Comparison of ENCODE assay signal across 7 cellular contexts in genomic region chr7:154953006-154953684, GRCh38. TPM values are rescaled to one million over a fixed set of nuclear protein-coding genes. Genes with fewer than 3 reads are reported as not detected.
DNase-seq lines count a peak whose midpoint lies in the region; TF ChIP-seq lines count a peak whose summit lies in the region.

No MANE protein-coding gene starts in this region.

- H3K36me3 ChIP-seq in MM.1S (replicated peaks; ENCODE audit: insufficient read depth, low read length) (peaks cover 22% of the 10 kb centered on the region), neural progenitor cell (peaks cover 19% of the 10 kb centered on the region), tibial nerve (peaks cover 0 to 92% (median 7%) of the 10 kb centered on the region in 3 donors)

- peaks cover 2% of the 10 kb centered on the region for H3K4me1 Mint-ChIP-seq in neural progenitor cell

- H2AFZ ChIP-seq in MM.1S (ENCODE audit: low read length) = no peak overlapping the region
- no peak overlapping the region for H2AFZ ChIP-seq in neural progenitor cell (replicated peaks)

- H3K27ac ChIP-seq in MM.1S (ENCODE audit: low read length) (no peak overlapping the region), neural progenitor cell (no peak overlapping the region), tibial nerve (no peak overlapping the region)

- H3K4me1 ChIP-seq in MM.1S (ENCODE audit: low read length) = no peaks in the 10 kb centered on the region
- H3K4me1 ChIP-seq in neural progenitor cell = no peaks in the 10 kb centered on the region
- no peaks in the 10 kb centered on the region for H3K4me1 ChIP-seq in tibial nerve

- no peaks in the 10 kb centered on the region for H3K9me2 ChIP-seq in MM.1S (replicated peaks; ENCODE audit: insufficient read depth, low read length)

- DNase-seq in MM.1S (peak; percentile 58), epithelial cell of esophagus (ENCODE audit: low read depth) (peak; percentile 63), neural progenitor cell (ENCODE audit: low spot score) (peak; percentile 82), tibial nerve (ENCODE audit: low spot score in 2 of 2) (peak in 1 of 2 donors; percentile 45), HPDE6-E6E7 (ENCODE audit: extremely low spot score) (no peak)
- DNase-seq in activated CD4-positive, alpha-beta T cell treated with anti-CD3 and anti-CD28 coated beads, Interleukin-2, amount 50 U/mL, for 4 hours = peak; percentile 73 to 74

- H4K20me1 ChIP-seq in MM.1S (ENCODE audit: insufficient read depth, low read length) (no peaks in the 10 kb centered on the region), neural progenitor cell (ENCODE audit: low read depth) (no peaks in the 10 kb centered on the region)

- H3K27ac Mint-ChIP-seq in neural progenitor cell = no peak overlapping the region

- H3K9me3 ChIP-seq in MM.1S (replicated peaks; ENCODE audit: insufficient read depth, low read length) (no peaks in the 10 kb centered on the region), neural progenitor cell (ENCODE audit: low read depth) (no peaks in the 10 kb centered on the region), tibial nerve (no peaks in the 10 kb centered on the region)

- TF ChIP-seq CTCF in GM12872 (IDR thresholded peaks at IDR 0.05; ENCODE audit: insufficient read depth, low read depth, low read length) (peak; percentile 75), MM.1S (IDR thresholded peaks at IDR 0.05; ENCODE audit: low read length) (peak; percentile 73), epithelial cell of esophagus (IDR thresholded peaks at IDR 0.05; ENCODE audit: insufficient read depth, low read depth, low read length, missing control alignments) (peak; percentile 77), neural progenitor cell (IDR thresholded peaks at IDR 0.05) (peak; percentile 88), tibial nerve (IDR thresholded peaks at IDR 0.05) (peak in 3 of 5 experiments; percentile 26 to 51 (median 44))

- no peaks in the 10 kb centered on the region for H3K9me3 Mint-ChIP-seq in neural progenitor cell

- no peak overlapping the region for H3K4me3 Mint-ChIP-seq in neural progenitor cell

- WGBS in tibial nerve, 2 donors = 67 to 70% methylated on average over 9 of the region's 9 CpGs

- no peak overlapping the region for H3K4me2 ChIP-seq in MM.1S (ENCODE audit: low read depth, low read length)
- H3K4me2 ChIP-seq in neural progenitor cell = no peak overlapping the region

- TF ChIP-seq EP300 in tibial nerve (IDR thresholded peaks at IDR 0.05) = no peak

- H3F3A ChIP-seq in MM.1S (ENCODE audit: insufficient read depth, low read length) (no peaks in the 10 kb centered on the region), neural progenitor cell (ENCODE audit: low read depth) (peaks cover 15% of the 10 kb centered on the region)

- H3K27me3 ChIP-seq in MM.1S (replicated peaks; ENCODE audit: insufficient read depth, low read length) (no peaks in the 10 kb centered on the region), neural progenitor cell (no peaks in the 10 kb centered on the region), tibial nerve (no peaks in the 10 kb centered on the region)

- H3K9ac ChIP-seq in MM.1S (ENCODE audit: low read length) (no peak overlapping the region), neural progenitor cell (no peak overlapping the region)

- H3K79me2 ChIP-seq in MM.1S (ENCODE audit: low read length) (no peaks in the 10 kb centered on the region), neural progenitor cell (ENCODE audit: low read depth) (no peaks in the 10 kb centered on the region)

- H3K4me3 ChIP-seq in MM.1S (ENCODE audit: low read length) (no peak overlapping the region), epithelial cell of esophagus (ENCODE audit: low read length) (no peak overlapping the region), neural progenitor cell (no peak overlapping the region), tibial nerve (no peak overlapping the region)

- no peak for TF ChIP-seq POLR2A in tibial nerve (IDR thresholded peaks at IDR 0.05)

- peaks cover 40% of the 10 kb centered on the region for H3K36me3 Mint-ChIP-seq in neural progenitor cell

- no peaks in the 10 kb centered on the region for H3K27me3 Mint-ChIP-seq in neural progenitor cell (ENCODE audit: insufficient read depth, low read depth)

RNA-seq across cellular contexts. Expression of gene PAXIP1, which starts 49.8 kb away (rescaled TPM):
- total RNA-seq in neural progenitor cell (ENCODE audit: low replicate concordance) (22.3 and 26.1 TPM in 2 replicates), tibial nerve (10 to 100 TPM in 1 of 4 donors, 1 to 10 TPM in 3; 9.0 to 10.3 (median 9.8) TPM)
